ENCODE assay signal across 8 cellular contexts in genomic region chr12:105330938-105331804, GRCh38. TPM values are rescaled to one million over a fixed set of nuclear protein-coding genes. Genes with fewer than 3 reads are reported as not detected.
DNase-seq lines count a peak whose midpoint lies in the region; ATAC-seq and TF ChIP-seq lines count a peak whose summit lies in the region.

No MANE protein-coding gene starts in this region.

- DNase-seq in AG10803 (ENCODE audit: low read depth): no peak
- no peak for DNase-seq in Jurkat, Clone E6-1 (ENCODE audit: low read depth, low spot score)
- peak; percentile 41 to 44 for DNase-seq in activated CD4-positive, alpha-beta T cell treated with anti-CD3 and anti-CD28 coated beads, Interleukin-2, amount 50 U/mL, for 48 hours
- peak; percentile 28 for DNase-seq in neural crest cell (ENCODE audit: low read depth, low spot score)
- DNase-seq in NCI-H187 (lab: John Stamatoyannopoulos, UW): no peak
- no peak for DNase-seq in epidermal melanocyte (ENCODE audit: insufficient read length, low spot score)

- H3K4me3 ChIP-seq in AG10803 (ENCODE audit: low read length) (peak overlapping the region; percentile 83), esophagus (ENCODE audit: low read depth in 1 of 2, low read length in 2 of 2) (peak overlapping the region; percentile 61)
- H3K4me3 ChIP-seq in Jurkat, Clone E6-1 (ENCODE audit: low read length): peak overlapping the region; percentile 71

- H3K27me3 ChIP-seq in esophagus (ENCODE audit: control insufficient read depth in 1 of 2, insufficient read depth in 2 of 2, low read length in 2 of 2): no peaks in the 10 kb centered on the region

- WGBS in esophagus, 2 donors: 2 to 5% methylated on average over 30 to 46 of the region's 46 CpGs

- H3K27me3 Mint-ChIP-seq in neural crest cell (ENCODE audit: low read depth): no peaks in the 10 kb centered on the region

- no peaks in the 10 kb centered on the region for H3K4me1 ChIP-seq in esophagus (ENCODE audit: control insufficient read depth in 2 of 2, insufficient read depth in 2 of 2, low read length in 1 of 2)

- no peak overlapping the region for H3K27ac ChIP-seq in esophagus (ENCODE audit: low read depth in 2 of 2, low read length in 1 of 2)

- H3K27ac Mint-ChIP-seq in neural crest cell (ENCODE audit: unreplicated experiment): no peak overlapping the region

- no peaks in the 10 kb centered on the region for H3K9me3 Mint-ChIP-seq in neural crest cell

- peaks cover 44% of the 10 kb centered on the region for H3K4me1 Mint-ChIP-seq in neural crest cell

- no peaks in the 10 kb centered on the region for H3K36me3 ChIP-seq in esophagus (ENCODE audit: control insufficient read depth in 2 of 2, insufficient read depth in 2 of 2, low read length in 1 of 2)

- ATAC-seq in GM18909 (IDR thresholded peaks at IDR 0.05; ENCODE audit: poor library complexity, unreplicated experiment): peak; percentile 9

- TF ChIP-seq CTCF in AG10803 (conservative IDR thresholded peaks at IDR 0.05; ENCODE audit: low read length) (no peak), neural crest cell (conservative IDR thresholded peaks at IDR 0.05) (no peak)

- H3K36me3 Mint-ChIP-seq in neural crest cell (ENCODE audit: low read depth): no peaks in the 10 kb centered on the region

- no peaks in the 10 kb centered on the region for H3K9me3 ChIP-seq in esophagus (ENCODE audit: control insufficient read depth in 2 of 2, insufficient read depth in 1 of 2, low read depth in 1 of 2, low read length in 1 of 2)

- H3K4me3 Mint-ChIP-seq in neural crest cell: peak overlapping the region; percentile 83

RNA-seq across cellular contexts. Expression of gene C12orf75, which starts 0.7 kb away (rescaled TPM):
- 149 TPM for polyA plus RNA-seq in Jurkat, Clone E6-1 (2012; ENCODE audit: insufficient read depth, insufficient read length)
- polyA plus RNA-seq in esophagus: 10 to 100 TPM in 1 of 2 donors, 1 to 10 TPM in 1; 7.9 to 15.3 TPM
- 34.6 and 40.4 TPM in 2 replicates for total RNA-seq in neural crest cell

Comparison
In these comparisons a context has a peak if more than half of its experiments do, and no peak if none do; other contexts are left out.
1. DNase-seq: peak in activated CD4-positive, alpha-beta T cell treated with anti-CD3 and anti-CD28 coated beads, Interleukin-2, amount 50 U/mL, for 48 hours (2 of 2) and neural crest cell (single experiment); none in AG10803 (single experiment), Jurkat, Clone E6-1 (single experiment), NCI-H187 (0 of 2) and epidermal melanocyte (single experiment).
2. Peak in every context shown above with its lines, with median percentiles within 50 percentile points of each other: H3K4me3 ChIP-seq.